ENCODE assay signal across 1 cellular context in the genomic region with DNA sequence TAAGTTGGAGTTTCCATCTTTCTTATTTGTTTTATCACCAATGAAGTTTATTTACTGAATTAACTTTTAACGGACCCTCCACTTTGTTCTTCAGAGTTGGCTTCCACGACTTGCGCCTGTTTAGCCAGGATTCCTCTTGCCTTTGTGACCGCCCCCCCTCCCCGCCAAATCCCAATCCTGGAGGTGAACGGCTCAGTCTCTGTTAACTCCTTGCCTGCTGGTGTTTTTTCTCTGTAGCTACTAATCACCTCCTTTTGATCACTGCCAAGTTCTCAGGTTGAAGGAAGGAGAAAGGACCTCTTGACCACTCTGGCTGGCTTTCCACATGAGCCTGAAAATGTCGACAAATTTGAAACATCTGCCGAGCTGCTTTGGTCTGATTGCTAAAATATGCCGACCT.
TF ChIP-seq lines count a peak whose summit lies in the region.

No MANE protein-coding gene starts in this region.

TF ChIP-seq in WTC11, 78 proteins besides CTCF, POLR2A, EP300 and RAD21 (continued from another document):
- TF ChIP-seq, protein P1, sequence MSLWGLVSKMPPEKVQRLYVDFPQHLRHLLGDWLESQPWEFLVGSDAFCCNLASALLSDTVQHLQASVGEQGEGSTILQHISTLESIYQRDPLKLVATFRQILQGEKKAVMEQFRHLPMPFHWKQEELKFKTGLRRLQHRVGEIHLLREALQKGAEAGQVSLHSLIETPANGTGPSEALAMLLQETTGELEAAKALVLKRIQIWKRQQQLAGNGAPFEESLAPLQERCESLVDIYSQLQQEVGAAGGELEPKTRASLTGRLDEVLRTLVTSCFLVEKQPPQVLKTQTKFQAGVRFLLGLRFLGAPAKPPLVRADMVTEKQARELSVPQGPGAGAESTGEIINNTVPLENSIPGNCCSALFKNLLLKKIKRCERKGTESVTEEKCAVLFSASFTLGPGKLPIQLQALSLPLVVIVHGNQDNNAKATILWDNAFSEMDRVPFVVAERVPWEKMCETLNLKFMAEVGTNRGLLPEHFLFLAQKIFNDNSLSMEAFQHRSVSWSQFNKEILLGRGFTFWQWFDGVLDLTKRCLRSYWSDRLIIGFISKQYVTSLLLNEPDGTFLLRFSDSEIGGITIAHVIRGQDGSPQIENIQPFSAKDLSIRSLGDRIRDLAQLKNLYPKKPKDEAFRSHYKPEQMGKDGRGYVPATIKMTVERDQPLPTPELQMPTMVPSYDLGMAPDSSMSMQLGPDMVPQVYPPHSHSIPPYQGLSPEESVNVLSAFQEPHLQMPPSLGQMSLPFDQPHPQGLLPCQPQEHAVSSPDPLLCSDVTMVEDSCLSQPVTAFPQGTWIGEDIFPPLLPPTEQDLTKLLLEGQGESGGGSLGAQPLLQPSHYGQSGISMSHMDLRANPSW (CRISPR knock-in tag; conservative IDR thresholded peaks at IDR 0.05; ENCODE audit: low read depth) = no peak
- TF ChIP-seq FOXK1 (CRISPR knock-in tag; IDR thresholded peaks at IDR 0.05) = no peak
- TF ChIP-seq NFYB (CRISPR knock-in tag; conservative IDR thresholded peaks at IDR 0.05; ENCODE audit: low read depth) = no peak
- no peak for TF ChIP-seq CBFB (CRISPR knock-in tag; IDR thresholded peaks at IDR 0.05; ENCODE audit: low read depth)
